In the genomic region with DNA sequence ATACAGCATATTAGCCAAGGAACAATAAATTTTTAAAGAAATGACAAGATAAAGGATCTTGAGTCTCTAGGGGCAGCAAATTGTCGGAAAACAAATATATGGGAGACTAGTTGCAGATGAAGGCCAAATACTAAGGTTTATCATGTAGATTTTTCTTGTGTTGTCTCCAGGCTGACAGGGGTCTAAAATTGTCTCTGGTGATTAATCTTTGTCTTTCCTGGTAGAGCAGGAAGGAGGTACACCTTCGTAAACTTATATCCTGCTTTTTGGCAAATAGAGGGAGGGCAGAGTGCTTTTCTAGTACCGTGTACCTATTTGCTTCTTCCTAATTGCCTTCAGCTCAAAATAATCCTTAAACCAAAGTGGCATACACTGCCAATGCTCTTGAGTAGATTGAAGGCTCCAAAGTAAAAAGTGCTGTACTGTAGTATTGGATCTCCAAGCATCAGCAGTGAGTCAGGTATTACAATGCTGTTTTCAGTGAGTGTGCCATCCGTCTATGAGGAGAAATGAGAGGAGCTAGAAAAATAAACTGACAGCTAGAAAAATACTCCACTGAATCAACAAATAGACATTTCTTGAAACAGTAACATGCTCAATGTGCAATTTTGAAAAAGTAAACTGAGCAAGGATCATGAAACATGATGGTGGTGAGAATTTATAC, we compare ENCODE assay signal across 14 cellular contexts. TPM values are rescaled to one million over a fixed set of nuclear protein-coding genes. Genes with fewer than 3 reads are reported as not detected.
A peak's percentile ranks its signal among the peaks of the same experiment; 100 is the strongest.
DNase-seq lines count a peak whose midpoint lies in the region; ATAC-seq and TF ChIP-seq lines count a peak whose summit lies in the region.
"Had no signal": no experiment of that assay in that cellular context is flagged by ENCODE, and none has a peak within 500 bp of the region (broad histone marks: within the 10 kb centered on the region; RNA-seq: fewer than 3 reads in every experiment).

No MANE protein-coding gene starts in this region.

- H3K9me3 ChIP-seq in PC-9 (ENCODE audit: insufficient read depth, low read depth) = no peaks in the 10 kb centered on the region
- H3K9me3 ChIP-seq in gastroesophageal sphincter = no peaks in the 10 kb centered on the region
- no peaks in the 10 kb centered on the region for H3K9me3 ChIP-seq in skeletal muscle satellite cell (replicated peaks; ENCODE audit: low read length)
- H3K9me3 ChIP-seq: psoas muscle had no signal

- BruUV-seq in PC-9 (replicated peaks; lab: Mats Ljungman, UMichigan) = no TSS peak

- H3K9ac ChIP-seq in skeletal muscle satellite cell (ENCODE audit: low read depth, low read length) = peak overlapping the region; percentile 87

- peaks cover 7% of the 10 kb centered on the region for H3K27me3 Mint-ChIP-seq in activated CD4-positive, alpha-beta T cell treated with anti-CD3 and anti-CD28 coated beads, Interleukin-2, amount 10 ng/mL, durations not matched to agents 24 days and 14 days

- TF ChIP-seq CTCF in PC-9 (conservative IDR thresholded peaks at IDR 0.05) (no peak), gastroesophageal sphincter (IDR thresholded peaks at IDR 0.05) (no peak)

- H3K9me3 Mint-ChIP-seq in activated CD4-positive, alpha-beta T cell treated with anti-CD3 and anti-CD28 coated beads, Interleukin-2, amount 10 ng/mL, durations not matched to agents 24 days and 14 days = no peaks in the 10 kb centered on the region

- CTCF ChIA-PET in PC-9 (lab: Charles Lee) = interaction anchor here (0.7 kb wide), 1 partner anchor 79 kb away, joined by 4 read pairs; no protein-coding TSS in a partner anchor

- TF ChIP-seq POLR2A in gastroesophageal sphincter (IDR thresholded peaks at IDR 0.05) = no peak

- DNase-seq in activated CD4-positive, alpha-beta T cell treated with anti-CD3 and anti-CD28 coated beads, Interleukin-2, amount 10 ng/mL, durations not matched to agents 24 days and 14 days = no peak
- DNase-seq in activated CD4-positive, alpha-beta T cell treated with anti-CD3 and anti-CD28 coated beads, Interleukin-2, amount 50 U/mL, for 1 hour = no peak
- no peak for DNase-seq in PC-9
- DNase-seq in activated CD4-positive, CD25-positive, alpha-beta regulatory T cell (lab: John Stamatoyannopoulos, UW) = no peak
- no peak for DNase-seq in NCI-H2107 (lab: John Stamatoyannopoulos, UW)
- no peak for DNase-seq in NCI-H1105 treated with DMSO at 0.1 percent for 48 hours (lab: John Stamatoyannopoulos, UW)
- DNase-seq: activated CD4-positive, alpha-beta T cell treated with anti-CD3 and anti-CD28 coated beads for 1 hour; activated effector memory CD4-positive, alpha-beta T cell treated with anti-CD3 and anti-CD28 coated beads, Interleukin-2, amount 50 U/mL, for 16 hours; GDM1; NCI-H2227 treated with DMSO at 0.1 percent for 48 hours; psoas muscle had no signal

- POLR2A ChIA-PET in PC-9 (lab: Charles Lee; ENCODE audit: unreplicated experiment) = interaction anchor here (0.6 kb wide), 1 partner anchor 171 kb away, joined by 6 read pairs; no protein-coding TSS in a partner anchor

- H3K79me2 ChIP-seq in PC-9 (ENCODE audit: low read depth) = peaks cover 28% of the 10 kb centered on the region

- H3F3A ChIP-seq in PC-9 (ENCODE audit: insufficient read depth, low read depth) = peaks cover 19% of the 10 kb centered on the region; the same call in 1 of the 2 replicates

- H2AFZ ChIP-seq in PC-9 = peak overlapping the region; percentile 84; the same call in 1 of the 2 replicates

- no peaks in the 10 kb centered on the region for H4K20me1 ChIP-seq in PC-9 (ENCODE audit: insufficient read depth)

- ATAC-seq in gastroesophageal sphincter = no peak
- ATAC-seq: psoas muscle, Right ventricle myocardium inferior had no signal

- H3K27me3 ChIP-seq in PC-9 (ENCODE audit: insufficient read depth, low read depth) (no peaks in the 10 kb centered on the region), gastroesophageal sphincter (no peaks in the 10 kb centered on the region), skeletal muscle satellite cell (ENCODE audit: control insufficient read depth, insufficient read depth, low read length) (no peaks in the 10 kb centered on the region)

- 81 to 93% methylated on average over 4 of the region's 4 CpGs for WGBS in gastroesophageal sphincter (ENCODE audit: low coverage in 1 of 2), 2 donors

- intact Hi-C loops in activated CD4-positive, alpha-beta T cell treated with anti-CD3 and anti-CD28 coated beads, Interleukin-2, amount 10 ng/mL, durations not matched to agents 24 days and 14 days (cut with micrococcal nuclease) = loop anchor here (2.0 kb wide), 1 partner anchor 270 kb away; the partner anchor contains the start of gene AK4
- intact Hi-C loops in PC-9 (cut with micrococcal nuclease; ENCODE audit: unreplicated experiment) = no loop called here

- H3K4me3 Mint-ChIP-seq in activated CD4-positive, alpha-beta T cell treated with anti-CD3 and anti-CD28 coated beads, Interleukin-2, amount 10 ng/mL, durations not matched to agents 24 days and 14 days = peak overlapping the region; percentile 33

- H3K27ac ChIP-seq in PC-9 (0 out of 2 replicates have a peak overlapping the region, but pooled peaks have one; percentile 20), gastroesophageal sphincter (peak overlapping the region; percentile 16 to 99 (median 82))

- no peaks in the 10 kb centered on the region for H3K36me3 ChIP-seq in PC-9 (ENCODE audit: low read depth)
- no peaks in the 10 kb centered on the region for H3K36me3 ChIP-seq in gastroesophageal sphincter
- H3K36me3 ChIP-seq in skeletal muscle satellite cell (ENCODE audit: insufficient read depth, low read length) = no peaks in the 10 kb centered on the region

- no peak overlapping the region; the same call in 1 of the 2 replicates for H3K4me3 ChIP-seq in PC-9
- H3K4me3 ChIP-seq in gastroesophageal sphincter = no peak overlapping the region
- H3K4me3 ChIP-seq in skeletal muscle satellite cell (ENCODE audit: low read length) = no peak overlapping the region

- H3K9me2 ChIP-seq in PC-9 (ENCODE audit: insufficient read depth) = no peaks in the 10 kb centered on the region

- H3K27ac Mint-ChIP-seq in activated CD4-positive, alpha-beta T cell treated with anti-CD3 and anti-CD28 coated beads, Interleukin-2, amount 10 ng/mL, durations not matched to agents 24 days and 14 days = no peak overlapping the region

- H3K4me1 Mint-ChIP-seq in activated CD4-positive, alpha-beta T cell treated with anti-CD3 and anti-CD28 coated beads, Interleukin-2, amount 10 ng/mL, durations not matched to agents 24 days and 14 days = peaks cover 18% of the 10 kb centered on the region

- H3K36me3 Mint-ChIP-seq in activated CD4-positive, alpha-beta T cell treated with anti-CD3 and anti-CD28 coated beads, Interleukin-2, amount 10 ng/mL, durations not matched to agents 24 days and 14 days (ENCODE audit: low read depth) = no peaks in the 10 kb centered on the region

- TF ChIP-seq EP300 in gastroesophageal sphincter (IDR thresholded peaks at IDR 0.05) = no peak

- H3K4me2 ChIP-seq in PC-9 (peak overlapping the region; percentile 72), skeletal muscle satellite cell (ENCODE audit: low read length) (no peak overlapping the region)

- H3K4me1 ChIP-seq in PC-9 (replicated peaks; ENCODE audit: insufficient read depth) (peaks cover 44% of the 10 kb centered on the region), gastroesophageal sphincter (peaks cover 0 to 31% (median 20%) of the 10 kb centered on the region in 3 donors), skeletal muscle satellite cell (ENCODE audit: control insufficient read depth, insufficient read depth, low read length) (peaks cover 34% of the 10 kb centered on the region)

RNA-seq across cellular contexts. Expression of gene LEPR, which starts 1.8 kb away (rescaled TPM):
- total RNA-seq in activated CD4-positive, alpha-beta T cell treated with anti-CD3 and anti-CD28 coated beads, Interleukin-2, amount 10 ng/mL, durations not matched to agents 24 days and 14 days = 1.1 and 1.2 TPM in 2 replicates
- total RNA-seq in PC-9 (2021) (20.6 and 34.8 TPM in 2 replicates), gastroesophageal sphincter (10 to 100 TPM; 11.0 to 51.1 (median 15.0) TPM)
- total RNA-seq in skeletal muscle satellite cell (2012; rRNA removed) = 6.8 and 9.4 TPM in 2 replicates

RNA-seq across cellular contexts. Expression of gene LEPROT, which starts 1.8 kb away (rescaled TPM):
- total RNA-seq in activated CD4-positive, alpha-beta T cell treated with anti-CD3 and anti-CD28 coated beads, Interleukin-2, amount 10 ng/mL, durations not matched to agents 24 days and 14 days = 17.9 and 20.2 TPM in 2 replicates
- total RNA-seq in PC-9 (2021) = 80.1 and 113 TPM in 2 replicates
- 100 to 1,000 TPM in 1 of 4 donors, 10 to 100 TPM in 3; 66.3 to 106 (median 72.9) TPM for total RNA-seq in gastroesophageal sphincter
- total RNA-seq in skeletal muscle satellite cell (2012; rRNA removed) = 34.7 and 43.9 TPM in 2 replicates
